In the genomic region with DNA sequence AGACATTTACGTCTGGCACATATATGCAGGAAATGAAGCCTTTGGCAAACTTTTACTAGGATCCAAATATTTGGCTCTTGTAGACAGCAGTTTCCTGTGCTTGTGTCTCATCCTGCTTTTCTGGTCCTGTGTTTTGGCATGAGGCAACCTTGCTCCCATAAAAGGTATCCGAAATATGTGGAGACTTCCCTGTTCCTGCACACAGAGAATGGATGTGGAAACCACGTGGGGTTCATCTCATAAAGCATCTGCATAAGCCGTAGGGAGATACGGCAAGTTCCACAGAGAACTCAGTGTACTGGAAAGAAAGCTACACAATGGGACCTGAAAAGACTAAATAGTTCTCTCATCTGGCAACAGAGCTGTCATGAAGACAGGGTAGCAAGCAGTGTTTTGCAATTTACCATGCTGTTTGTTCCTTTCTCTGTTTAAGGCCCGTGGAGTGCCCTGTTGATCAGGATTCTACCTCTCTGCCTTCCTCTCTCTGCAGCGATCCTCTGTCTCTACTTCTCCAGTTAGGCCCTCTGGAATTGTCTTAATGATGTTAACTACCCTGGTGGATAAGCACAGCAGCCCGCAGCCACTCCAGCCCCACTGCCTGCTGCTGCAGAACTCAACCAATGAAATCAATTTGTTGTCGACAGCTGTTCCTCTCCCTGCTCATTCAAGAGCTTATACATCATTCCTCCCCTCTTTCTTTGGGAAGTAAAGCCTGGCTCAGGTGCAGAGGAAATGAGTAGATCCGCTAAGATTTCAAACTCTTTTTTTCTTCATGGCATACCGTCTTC, we compare ENCODE assay signal across 12 cellular contexts.
DNase-seq lines count a peak whose midpoint lies in the region; ATAC-seq, FAIRE-seq and TF ChIP-seq lines count a peak whose summit lies in the region.
"Had no signal": no experiment of that assay in that cellular context is flagged by ENCODE, and none has a peak within 500 bp of the region (broad histone marks: within the 10 kb centered on the region; RNA-seq: fewer than 3 reads in every experiment).

No MANE protein-coding gene starts in this region.

- no peak for TF ChIP-seq POLR2A in GM12892 (IDR thresholded peaks at IDR 0.05; ENCODE audit: low read depth, low read length)

- H3K27ac Mint-ChIP-seq in nephron: peak overlapping the region in 2 of 3 experiments; percentile 32 to 46
- H3K27ac Mint-ChIP-seq: T-helper 17 cell had no signal

- ATAC-seq in Right ventricle myocardium inferior: peak; percentile 84
- ATAC-seq: T-helper 17 cell had no signal

- intact Hi-C loops in Right ventricle myocardium inferior (cut with DNase I): no loop called here
- intact Hi-C loops in cardiac septum (cut with DNase I): no loop called here

- peaks cover 5% of the 10 kb centered on the region for H3K36me3 Mint-ChIP-seq in nephron (ENCODE audit: low read depth)

- H3K9me3 Mint-ChIP-seq in nephron: peaks cover 3% of the 10 kb centered on the region

- FAIRE-seq in GM12892 (lab: Jason Lieb, UNC): no peak

- no peaks in the 10 kb centered on the region for H3K27me3 Mint-ChIP-seq in nephron (ENCODE audit: low read depth)

- DNase-seq in Right ventricle myocardium inferior (ENCODE audit: missing footprints): no peak
- no peak for DNase-seq in cardiac septum (ENCODE audit: low spot score)
- DNase-seq in fibroblast of the aortic adventitia (ENCODE audit: low read depth): peak; percentile 65
- DNase-seq in RKO (ENCODE audit: low spot score): no peak
- DNase-seq in NCI-H2107 treated with DMSO at 0.1 percent for 48 hours (lab: John Stamatoyannopoulos, UW; ENCODE audit: unreplicated experiment): no peak
- DNase-seq in globus pallidus (ENCODE audit: low spot score): no peak
- no peak for DNase-seq in GM12892 (ENCODE audit: insufficient read length)
- DNase-seq: activated effector memory CD4-positive, alpha-beta T cell treated with Interleukin-2 at 50 U/mL for 16 hours; NCI-H2107; stimulated activated CD4-positive, alpha-beta T cell treated with anti-CD3 and anti-CD28 coated beads, Interleukin-12 subunit alpha, Interleukin-12 subunit beta, amount 100 ng/mL, for 4 hours; T-helper 17 cell had no signal

- peaks cover 27% of the 10 kb centered on the region for H3K4me1 Mint-ChIP-seq in nephron
- H3K4me1 Mint-ChIP-seq: T-helper 17 cell had no signal

- TF ChIP-seq CTCF in fibroblast of the aortic adventitia (IDR thresholded peaks at IDR 0.05; ENCODE audit: insufficient read depth, low read length) (no peak), nephron (IDR thresholded peaks at IDR 0.05; ENCODE audit: unreplicated experiment in 3 of 3) (no peak)

- no peak overlapping the region for H3K4me3 Mint-ChIP-seq in nephron
- H3K4me3 Mint-ChIP-seq: T-helper 17 cell had no signal

- H3K4me3 ChIP-seq in fibroblast of the aortic adventitia (ENCODE audit: low read depth, low read length): no peak overlapping the region
